In the genomic region with DNA sequence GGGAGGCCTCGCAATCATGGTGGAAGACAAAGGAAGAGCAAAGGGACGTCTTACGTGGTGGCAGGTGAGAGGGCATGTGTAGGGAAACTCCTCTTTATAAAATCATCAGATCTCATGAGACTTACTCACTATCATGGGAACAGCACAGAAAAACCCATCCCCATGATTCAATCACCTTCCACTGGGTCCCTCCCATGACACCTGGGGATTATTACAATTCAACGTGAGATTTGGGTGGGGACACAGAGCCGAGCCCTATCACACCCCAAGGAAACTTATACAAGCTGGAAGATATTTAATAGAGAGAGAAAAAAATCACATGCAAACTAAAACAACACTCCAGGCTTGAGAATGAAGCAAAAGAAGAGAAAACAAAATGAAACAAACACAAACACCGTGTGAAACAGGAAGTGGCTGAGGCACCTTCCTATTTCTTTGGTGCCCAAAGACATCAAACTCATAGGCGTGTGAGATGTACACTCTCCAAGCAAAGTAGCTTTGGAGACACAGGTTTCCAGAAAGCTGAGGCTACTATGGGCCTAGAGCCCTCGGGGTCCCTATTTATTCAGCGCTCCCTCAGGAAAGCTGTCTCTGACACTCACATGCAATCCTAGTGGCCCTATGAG, we compare ENCODE assay signal across 1 cellular context.
TF ChIP-seq lines count a peak whose summit lies in the region.

No MANE protein-coding gene starts in this region.

TF ChIP-seq in SK-N-SH treated with all-trans-retinoic acid at 6 μM for 48 hours, 23 proteins besides CTCF, POLR2A, EP300 and RAD21 (continued from another document):
- TF ChIP-seq PATZ1 (CRISPR knock-in tag; IDR thresholded peaks at IDR 0.05; ENCODE audit: borderline replicate concordance) (no peak), TSHZ2 (CRISPR knock-in tag; IDR thresholded peaks at IDR 0.05) (no peak), CSRNP3 (CRISPR knock-in tag; IDR thresholded peaks at IDR 0.05) (no peak), ZC3H10 (CRISPR knock-in tag; IDR thresholded peaks at IDR 0.05) (no peak)
